ENCODE assay signal across 13 cellular contexts in genomic region chr2:138777996-138778395, GRCh38. TPM values are rescaled to one million over a fixed set of nuclear protein-coding genes. Genes with fewer than 3 reads are reported as not detected.
DNase-seq lines count a peak whose midpoint lies in the region; ATAC-seq and TF ChIP-seq lines count a peak whose summit lies in the region.
"Had no signal": no experiment of that assay in that cellular context is flagged by ENCODE, and none has a peak within 500 bp of the region (broad histone marks: within the 10 kb centered on the region; RNA-seq: fewer than 3 reads in every experiment).

No MANE protein-coding gene starts in this region.

- H3K4me2 ChIP-seq in SK-N-SH: no peak overlapping the region

- H3K9me2 ChIP-seq in SK-N-SH: no peaks in the 10 kb centered on the region

- 77% methylated on average over 2 of the region's 2 CpGs for WGBS in SK-N-SH (ENCODE audit: low lambda C conversion rate)
- WGBS in iPS DF 6.9 (ENCODE audit: insufficient coverage, insufficient read length): no CpG with 5 or more reads among the region's 2 CpGs

- no peak overlapping the region for H3K27ac ChIP-seq in SK-N-SH (ENCODE audit: low read depth in 2 of 2, low read length in 1 of 2)
- no peak overlapping the region for H3K27ac ChIP-seq in iPS DF 6.9 (ENCODE audit: low read length)
- no peak overlapping the region for H3K27ac ChIP-seq in RWPE1
- H3K27ac ChIP-seq in CD8-positive, alpha-beta T cell (ENCODE audit: low read depth, low read length): no peak overlapping the region
- H3K27ac ChIP-seq: gastrocnemius medialis, HL-60 had no signal

- TF ChIP-seq CTCF in SK-N-SH (IDR thresholded peaks at IDR 0.05) (no peak), type B pancreatic cell (conservative IDR thresholded peaks at IDR 0.05) (peak; percentile 24), glutamatergic neuron (IDR thresholded peaks at IDR 0.05; ENCODE audit: partially characterized antibody, unreplicated experiment) (no peak), RWPE1 (conservative IDR thresholded peaks at IDR 0.05; ENCODE audit: low read depth) (no peak)
- no peak for TF ChIP-seq CTCF in CD8-positive, alpha-beta T cell (IDR thresholded peaks at IDR 0.05)

- no peaks in the 10 kb centered on the region for H3K79me2 ChIP-seq in SK-N-SH (ENCODE audit: insufficient read depth)

- H3K9me3 ChIP-seq in SK-N-SH (no peaks in the 10 kb centered on the region), iPS DF 6.9 (ENCODE audit: control insufficient read depth, insufficient read depth, low read length) (no peaks in the 10 kb centered on the region)
- H3K9me3 ChIP-seq in CD8-positive, alpha-beta T cell (ENCODE audit: low read length): no peaks in the 10 kb centered on the region
- H3K9me3 ChIP-seq: gastrocnemius medialis had no signal

- H3K4me1 ChIP-seq in SK-N-SH (ENCODE audit: control insufficient read depth in 1 of 2, insufficient read depth in 2 of 2, low read depth in 1 of 2, low read length in 1 of 2) (peaks cover 0 to 8% of the 10 kb centered on the region in 2 experiments; a peak in 1 of 4 replicates), iPS DF 6.9 (ENCODE audit: control insufficient read depth, insufficient read depth, low read length) (no peaks in the 10 kb centered on the region; the same call in 1 of the 2 replicates)
- H3K4me1 ChIP-seq in CD8-positive, alpha-beta T cell (ENCODE audit: insufficient read depth, low read length): no peaks in the 10 kb centered on the region

- H4K20me1 ChIP-seq in SK-N-SH (ENCODE audit: insufficient read depth): no peaks in the 10 kb centered on the region

- CTCF ChIA-PET in SK-N-SH (lab: Yijun Ruan, JAX): interaction anchor here (4.5 kb wide), 1 partner anchor 9 kb away, joined by 31 read pairs; no protein-coding TSS in a partner anchor
- CTCF ChIA-PET in RWPE1 (lab: Yijun Ruan, JAX): interaction anchor here (0.6 kb wide), 1 partner anchor 853 kb away, joined by 4 read pairs; no protein-coding TSS in a partner anchor
- CTCF ChIA-PET in CD8-positive, alpha-beta T cell (lab: Charles Lee): no interaction called here

- no peak overlapping the region for H3K9ac ChIP-seq in SK-N-SH

- in situ Hi-C loops in SK-MEL-5 (cut with HindIII; ENCODE audit: low pct_unique_long_range_greater_than_20kb, low sequenced_read_pairs): no loop called here

- H3K4me3 ChIP-seq in SK-N-SH (ENCODE audit: low read depth in 2 of 2, low read length in 1 of 2) (no peak overlapping the region), iPS DF 6.9 (ENCODE audit: low read length) (no peak overlapping the region)
- no peak overlapping the region for H3K4me3 ChIP-seq in CD8-positive, alpha-beta T cell (ENCODE audit: low read depth, low read length)
- H3K4me3 ChIP-seq: gastrocnemius medialis had no signal

- H3K36me3 ChIP-seq in SK-N-SH (replicated peaks in 1 of 2; ENCODE audit: control insufficient read depth in 1 of 2, insufficient read depth in 2 of 2, low read length in 1 of 2): no peaks in the 10 kb centered on the region
- H3K36me3 ChIP-seq in iPS DF 6.9 (ENCODE audit: control insufficient read depth, insufficient read depth, low read length): no peaks in the 10 kb centered on the region
- H3K36me3 ChIP-seq in CD8-positive, alpha-beta T cell (ENCODE audit: insufficient read depth, low read length): no peaks in the 10 kb centered on the region
- H3K36me3 ChIP-seq: gastrocnemius medialis had no signal

- no peak for TF ChIP-seq EP300 in SK-N-SH (IDR thresholded peaks at IDR 0.05; ENCODE audit: borderline replicate concordance in 1 of 2, low read depth in 1 of 2, low read length in 1 of 2)

- H3K27ac Mint-ChIP-seq in type B pancreatic cell (no peak overlapping the region), glutamatergic neuron (ENCODE audit: unreplicated experiment) (no peak overlapping the region)
- no peak overlapping the region for H3K27ac Mint-ChIP-seq in CD8-positive, alpha-beta T cell

- H3K27me3 ChIP-seq in SK-N-SH (ENCODE audit: insufficient read depth) (peaks cover 15% of the 10 kb centered on the region; the same call in 1 of the 2 replicates), iPS DF 6.9 (ENCODE audit: control insufficient read depth, insufficient read depth, low read length) (peaks cover 21% of the 10 kb centered on the region; the same call in 1 of the 2 replicates)
- no peaks in the 10 kb centered on the region for H3K27me3 ChIP-seq in CD8-positive, alpha-beta T cell (ENCODE audit: insufficient read depth, low read length)

- no peaks in the 10 kb centered on the region for H3F3A ChIP-seq in SK-N-SH (replicated peaks; ENCODE audit: insufficient read depth)

- H3K27me3 Mint-ChIP-seq in type B pancreatic cell (peaks cover 50% of the 10 kb centered on the region), glutamatergic neuron (ENCODE audit: unreplicated experiment) (peaks cover 12% of the 10 kb centered on the region)
- peaks cover 28% of the 10 kb centered on the region for H3K27me3 Mint-ChIP-seq in CD8-positive, alpha-beta T cell (ENCODE audit: low read depth)

- H2AFZ ChIP-seq in SK-N-SH (ENCODE audit: low read depth): no peak overlapping the region

- ATAC-seq in SK-N-SH treated with all-trans-retinoic acid at 6 μM for 48 hours: peak; percentile 69
- no peak for ATAC-seq in CD8-positive, alpha-beta T cell
- ATAC-seq: activated CD4-positive, CD25-positive, alpha-beta regulatory T cell treated with anti-CD3 and anti-CD28 coated beads, Interleukin-2, amount 50 U/mL, for 24 hours; gastrocnemius medialis had no signal

- peaks cover 3% of the 10 kb centered on the region for H3K9me3 Mint-ChIP-seq in type B pancreatic cell
- peaks cover 7% of the 10 kb centered on the region for H3K9me3 Mint-ChIP-seq in glutamatergic neuron (ENCODE audit: unreplicated experiment)
- no peaks in the 10 kb centered on the region for H3K9me3 Mint-ChIP-seq in CD8-positive, alpha-beta T cell

- intact Hi-C loops in CD8-positive, alpha-beta T cell (cut with DNase I, micrococcal nuclease): no loop called here

- DNase-seq in SK-N-SH: no peak
- DNase-seq in SK-MEL-5 (ENCODE audit: low read depth, low spot score): peak; percentile 8
- peak; percentile 75 for DNase-seq in iPS DF 6.9 (ENCODE audit: low read depth, low spot score)
- no peak for DNase-seq in type B pancreatic cell (ENCODE audit: extremely low spot score, unreplicated experiment)
- DNase-seq in glutamatergic neuron: no peak
- DNase-seq in RWPE1 (ENCODE audit: low spot score): no peak
- no peak for DNase-seq in CD8-positive, alpha-beta T cell
- DNase-seq: gastrocnemius medialis, NCI-H2029 treated with DMSO at 0.1 percent for 48 hours, RPMI8226 had no signal

- H3K4me3 Mint-ChIP-seq in type B pancreatic cell: peak overlapping the region; percentile 90
- H3K4me3 Mint-ChIP-seq in glutamatergic neuron (ENCODE audit: unreplicated experiment): no peak overlapping the region
- no peak overlapping the region for H3K4me3 Mint-ChIP-seq in CD8-positive, alpha-beta T cell

- H3K36me3 Mint-ChIP-seq in type B pancreatic cell: no peaks in the 10 kb centered on the region
- H3K36me3 Mint-ChIP-seq in glutamatergic neuron (ENCODE audit: unreplicated experiment): no peaks in the 10 kb centered on the region
- H3K36me3 Mint-ChIP-seq in CD8-positive, alpha-beta T cell: no peaks in the 10 kb centered on the region

- POLR2A ChIA-PET in SK-N-SH (lab: Yijun Ruan, JAX): no interaction called here
- POLR2A ChIA-PET in RWPE1 (lab: Yijun Ruan, JAX; ENCODE audit: low non-redundant PET): no interaction called here
- POLR2A ChIA-PET in CD8-positive, alpha-beta T cell (lab: Charles Lee): no interaction called here

- TF ChIP-seq RAD21 in SK-N-SH (IDR thresholded peaks at IDR 0.05; ENCODE audit: low read length): no peak

- peaks cover 12% of the 10 kb centered on the region for H3K4me1 Mint-ChIP-seq in type B pancreatic cell (ENCODE audit: unreplicated experiment)
- peaks cover 11% of the 10 kb centered on the region for H3K4me1 Mint-ChIP-seq in glutamatergic neuron (ENCODE audit: low read depth, unreplicated experiment)
- H3K4me1 Mint-ChIP-seq in CD8-positive, alpha-beta T cell (ENCODE audit: low read depth): no peaks in the 10 kb centered on the region

TF ChIP-seq in SK-N-SH treated with all-trans-retinoic acid at 6 μM for 48 hours, 23 proteins besides CTCF, POLR2A, EP300 and RAD21:
- TF ChIP-seq ARNTL (CRISPR knock-in tag; IDR thresholded peaks at IDR 0.05; ENCODE audit: borderline replicate concordance, low read depth): no peak
- no peak for TF ChIP-seq ZC3H10 (CRISPR knock-in tag; IDR thresholded peaks at IDR 0.05)
- no peak for TF ChIP-seq ZNF565 (CRISPR knock-in tag; conservative IDR thresholded peaks at IDR 0.05; ENCODE audit: low read depth)
- TF ChIP-seq ISL1 (CRISPR knock-in tag; IDR thresholded peaks at IDR 0.05): peak; percentile 82
- no peak for TF ChIP-seq ZFP30 (CRISPR knock-in tag; IDR thresholded peaks at IDR 0.05)
- no peak for TF ChIP-seq GLIS3 (CRISPR knock-in tag; IDR thresholded peaks at IDR 0.05)

TF ChIP-seq in SK-N-SH, 30 proteins besides CTCF, POLR2A, EP300 and RAD21 (continues in another document):
- TF ChIP-seq JUND (IDR thresholded peaks at IDR 0.05) (no peak), NRF1 (IDR thresholded peaks at IDR 0.05; ENCODE audit: low read depth, low read length) (no peak), ELF1 (IDR thresholded peaks at IDR 0.05) (no peak), FOXJ3 (CRISPR knock-in tag; IDR thresholded peaks at IDR 0.05) (no peak), CHD2 (IDR thresholded peaks at IDR 0.05; ENCODE audit: low read length, partially characterized antibody) (no peak), TEAD4 (IDR thresholded peaks at IDR 0.05; ENCODE audit: borderline replicate concordance, insufficient read depth) (no peak), MAX (IDR thresholded peaks at IDR 0.05; ENCODE audit: low read depth) (no peak), GABPA (IDR thresholded peaks at IDR 0.05; ENCODE audit: low read depth) (no peak), RCOR1 (IDR thresholded peaks at IDR 0.05; ENCODE audit: low read length) (no peak), POLR2AphosphoS5 (IDR thresholded peaks at IDR 0.05; ENCODE audit: low read depth, low read length) (no peak), FOSL2 (IDR thresholded peaks at IDR 0.05; ENCODE audit: borderline replicate concordance, low read depth) (no peak)

RNA-seq across cellular contexts. Expression of gene NXPH2, which starts 2.2 kb away (rescaled TPM):
- not detected in 2 replicates for polyA plus RNA-seq in SK-N-SH (2012; rRNA removed)
- 0.05 and 0.09 TPM in 2 replicates for polyA plus RNA-seq in SK-N-SH (2012; cell fraction: cytosol; rRNA removed)
- polyA plus RNA-seq in SK-N-SH (2012; cell fraction: nucleus; rRNA removed): not detected in 2 replicates
- total RNA-seq in SK-MEL-5 (2014; rRNA removed; shearing (Covaris generic)): 0.43 TPM in 1 of 2 replicates, not detected in the other
- polyA plus RNA-seq in SK-MEL-5 (2015; cell fraction: cytosol; rRNA removed): 0.87 TPM in 1 of 2 replicates, not detected in the other
- not detected in 2 replicates for polyA plus RNA-seq in SK-MEL-5 (2015; cell fraction: nucleus; rRNA removed)
- total RNA-seq in type B pancreatic cell (ENCODE audit: low replicate concordance): 1.1 and 5.0 TPM in 2 replicates
- 0.83 TPM for total RNA-seq in glutamatergic neuron (ENCODE audit: unreplicated experiment)
- not detected for total RNA-seq in CD8-positive, alpha-beta T cell
- total RNA-seq: gastrocnemius medialis had no signal

Comparison
In these comparisons a context has a peak if more than half of its experiments do, and no peak if none do; other contexts are left out.
1. DNase-seq: peak in SK-MEL-5 (single experiment) and iPS DF 6.9 (single experiment); none in SK-N-SH (single experiment), type B pancreatic cell (single experiment), glutamatergic neuron (single experiment), RWPE1 (single experiment) and CD8-positive, alpha-beta T cell (0 of 7).